ENCODE assay signal across 1 cellular context in genomic region chr17:38653679-38654078, GRCh38.
TF ChIP-seq lines count a peak whose summit lies in the region.

No MANE protein-coding gene starts in this region.

TF ChIP-seq in neural cell, 6 proteins besides CTCF, POLR2A, EP300 and RAD21:
- TF ChIP-seq REST (IDR thresholded peaks at IDR 0.05; ENCODE audit: borderline replicate concordance) (no peak), MXI1 (conservative IDR thresholded peaks at IDR 0.05; ENCODE audit: poor library complexity, severe bottlenecking) (no peak), SMC3 (conservative IDR thresholded peaks at IDR 0.05; ENCODE audit: poor library complexity) (no peak), EZH2 (IDR thresholded peaks at IDR 0.05; ENCODE audit: borderline replicate concordance, insufficient read depth, low read length, poor library complexity, severe bottlenecking) (no peak), POLR2AphosphoS5 (IDR thresholded peaks at IDR 0.05) (no peak), TAF1 (IDR thresholded peaks at IDR 0.05; ENCODE audit: low read depth) (no peak)
